8 cellular contexts compared by ENCODE assay signal in genomic region chr3:12662593-12663310, GRCh38. TPM values are rescaled to one million over a fixed set of nuclear protein-coding genes. Genes with fewer than 3 reads are reported as not detected.
DNase-seq lines count a peak whose midpoint lies in the region; ATAC-seq and TF ChIP-seq lines count a peak whose summit lies in the region.

No MANE protein-coding gene starts in this region.

- intact Hi-C loops in dorsolateral prefrontal cortex (cut with DNase I) = loop anchor here (5.0 to 10.0 kb wide), 3 partner anchors 132 to 302 kb away; partner anchors contain the start of genes CAND2 (in 2 of the 2) and TSEN2 (in 2 of the 2)

- no peaks in the 10 kb centered on the region for H3K27me3 ChIP-seq in dorsolateral prefrontal cortex

- DNase-seq in Daoy (ENCODE audit: low read depth) = peak; percentile 16
- DNase-seq in Kasumi-1 (lab: John Stamatoyannopoulos, UW) = peak; percentile 28 to 49
- peak; percentile 14 to 29 for DNase-seq in activated CD4-positive, alpha-beta T cell treated with anti-CD3 and anti-CD28 coated beads for 4 hours
- DNase-seq in dorsolateral prefrontal cortex = peak in 8 of 10 donors; percentile 18 to 60 (median 38)
- DNase-seq in medulla oblongata (ENCODE audit: extremely low spot score) = peak; percentile 48
- peak; percentile 10 for DNase-seq in stimulated activated CD8-positive, alpha-beta memory T cell treated with anti-CD3 and anti-CD28 coated beads, Interleukin-12 subunit alpha, Interleukin-12 subunit beta, amount 100 ng/mL, for 4 hours (ENCODE audit: low read depth)

- H3K27ac ChIP-seq in dorsolateral prefrontal cortex = peak overlapping the region in 58 of 59 donors; percentile 79 to 100 (median 100)

- H3K4me3 ChIP-seq in dorsolateral prefrontal cortex = peak overlapping the region; percentile 65 to 99 (median 92)

- no peak for TF ChIP-seq CTCF in dorsolateral prefrontal cortex (IDR thresholded peaks at IDR 0.05 in 54 of 56, conservative IDR thresholded peaks at IDR 0.05 in 2 of 56; ENCODE audit: low read depth in 1 of 56, partially characterized antibody in 56 of 56)

- no peak for ATAC-seq in GM19035 (IDR thresholded peaks at IDR 0.05; ENCODE audit: unreplicated experiment)
- ATAC-seq in HG02970 (IDR thresholded peaks at IDR 0.05; ENCODE audit: low FRiP score, unreplicated experiment) = no peak

RNA-seq across cellular contexts. Expression of gene RAF1, which starts 1.2 kb away (rescaled TPM):
- total RNA-seq in Daoy (2014; rRNA removed; shearing (Covaris generic)) = 56.3 and 59.0 TPM in 2 replicates
- 100 to 1,000 TPM in 4 of 120 experiments, 10 to 100 TPM in 116; 58.1 to 110 (median 75.9) TPM for total RNA-seq in dorsolateral prefrontal cortex
